8 cellular contexts compared by ENCODE assay signal in genomic region chr7:149027055-149027454, GRCh38. TPM values are rescaled to one million over a fixed set of nuclear protein-coding genes. Genes with fewer than 3 reads are reported as not detected.
DNase-seq lines count a peak whose midpoint lies in the region; ATAC-seq, FAIRE-seq and TF ChIP-seq lines count a peak whose summit lies in the region.

No MANE protein-coding gene starts in this region.

- TF ChIP-seq EP300 in HepG2 (IDR thresholded peaks at IDR 0.05; ENCODE audit: low read depth in 2 of 2, low read length in 2 of 2), result no peak
- TF ChIP-seq EP300 in HepG2 (CRISPR knock-in tag; IDR thresholded peaks at IDR 0.05; ENCODE audit: borderline replicate concordance), result no peak

- peaks cover 7% of the 10 kb centered on the region for H4K20me1 ChIP-seq in HepG2 (ENCODE audit: insufficient read depth, low read length)

- H3K36me3 ChIP-seq in HepG2 (replicated peaks in 1 of 2; ENCODE audit: control insufficient read depth in 1 of 2, insufficient read depth in 2 of 2, low read length in 2 of 2), result peaks cover 4 to 16% of the 10 kb centered on the region in 2 experiments; a peak in 4 of 5 replicates

- peak overlapping the region; percentile 91 for H3K4me3 Mint-ChIP-seq in activated naive CD4-positive, alpha-beta T cell treated with anti-CD3 and anti-CD28 coated beads, Interleukin-2, amount 50 U/mL, for 24 hours
- H3K4me3 Mint-ChIP-seq in type B pancreatic cell, result peak overlapping the region; percentile 93

- no peaks in the 10 kb centered on the region for H3K9me3 ChIP-seq in HepG2 (ENCODE audit: low read length)

- peak; percentile 11 for DNase-seq in activated naive CD4-positive, alpha-beta T cell treated with Interleukin-2 at 50 U/mL for 16 hours
- DNase-seq in activated naive CD4-positive, alpha-beta T cell (lab: John Stamatoyannopoulos, UW), result no peak
- DNase-seq in HepG2 (ENCODE audit: low spot score), result no peak
- no peak for DNase-seq in type B pancreatic cell (ENCODE audit: extremely low spot score, unreplicated experiment)
- DNase-seq in NK-92 (lab: John Stamatoyannopoulos, UW; ENCODE audit: unreplicated experiment), result no peak
- DNase-seq in mucosa of gallbladder (ENCODE audit: low spot score), result no peak

- H3K4me2 ChIP-seq in HepG2 (ENCODE audit: low read depth, low read length), result peak overlapping the region; percentile 74

- H2AFZ ChIP-seq in HepG2 (ENCODE audit: low read length), result no peak overlapping the region

- TF ChIP-seq RAD21 in HepG2 (CRISPR knock-in tag; IDR thresholded peaks at IDR 0.05), result no peak

- no peak for TF ChIP-seq POLR2A in HepG2 (IDR thresholded peaks at IDR 0.05; ENCODE audit: insufficient read depth in 1 of 2, low read depth in 2 of 2, low read length in 2 of 2)

- CTCF ChIA-PET in HepG2 (lab: Yijun Ruan, JAX; ENCODE audit: low intra/inter-chr PET ratio, low total read pairs), result no interaction called here

- intact Hi-C loops in HepG2 (cut with micrococcal nuclease; ENCODE audit: unreplicated experiment), result no loop called here

- BruUV-seq in HepG2 (replicated peaks; lab: Mats Ljungman, UMichigan), result no TSS peak

- no peaks in the 10 kb centered on the region for H3K27me3 Mint-ChIP-seq in activated naive CD4-positive, alpha-beta T cell treated with anti-CD3 and anti-CD28 coated beads, Interleukin-2, amount 50 U/mL, for 24 hours
- H3K27me3 Mint-ChIP-seq in type B pancreatic cell, result no peaks in the 10 kb centered on the region

- ATAC-seq in HepG2, result no peak
- ATAC-seq in GM21723 (IDR thresholded peaks at IDR 0.05; ENCODE audit: unreplicated experiment), result no peak

- peaks cover 6% of the 10 kb centered on the region for H3K36me3 Mint-ChIP-seq in activated naive CD4-positive, alpha-beta T cell treated with anti-CD3 and anti-CD28 coated beads, Interleukin-2, amount 50 U/mL, for 24 hours
- peaks cover 20% of the 10 kb centered on the region for H3K36me3 Mint-ChIP-seq in type B pancreatic cell

- peaks cover 44% of the 10 kb centered on the region for H3K4me1 Mint-ChIP-seq in activated naive CD4-positive, alpha-beta T cell treated with anti-CD3 and anti-CD28 coated beads, Interleukin-2, amount 50 U/mL, for 24 hours
- H3K4me1 Mint-ChIP-seq in type B pancreatic cell (ENCODE audit: unreplicated experiment), result peaks cover 35% of the 10 kb centered on the region

- POLR2A ChIA-PET in HepG2 (lab: Yijun Ruan, JAX), result interaction anchor here (2.7 kb wide), 1 partner anchor 38 kb away, joined by 13 read pairs; no protein-coding TSS in a partner anchor

- H3K79me2 ChIP-seq in HepG2 (ENCODE audit: insufficient read depth, low read length), result peaks cover 55% of the 10 kb centered on the region

- no peaks in the 10 kb centered on the region; a peak in 1 of 5 replicates for H3K27me3 ChIP-seq in HepG2 (ENCODE audit: control insufficient read depth in 1 of 2, insufficient read depth in 2 of 2, low read length in 2 of 2)

- H3K9me3 Mint-ChIP-seq in activated naive CD4-positive, alpha-beta T cell treated with anti-CD3 and anti-CD28 coated beads, Interleukin-2, amount 50 U/mL, for 24 hours, result no peaks in the 10 kb centered on the region
- H3K9me3 Mint-ChIP-seq in type B pancreatic cell, result no peaks in the 10 kb centered on the region

- peak overlapping the region; percentile 95 for H3K27ac ChIP-seq in HepG2 (ENCODE audit: extremely low read length, insufficient read depth, low read length)

- H3K27ac Mint-ChIP-seq in activated naive CD4-positive, alpha-beta T cell treated with anti-CD3 and anti-CD28 coated beads, Interleukin-2, amount 50 U/mL, for 24 hours, result peak overlapping the region; percentile 86
- peak overlapping the region; percentile 95 for H3K27ac Mint-ChIP-seq in type B pancreatic cell

- in situ Hi-C loops in HepG2 (cut with HindIII; ENCODE audit: extremely low pct_ligation_motif_present, low pct_unique_long_range_greater_than_20kb), result no loop called here

- WGBS in HepG2 (ENCODE audit: low lambda C conversion rate), result 4% methylated on average over 10 of the region's 10 CpGs

- TF ChIP-seq CTCF in HepG2 (CRISPR knock-in tag; IDR thresholded peaks at IDR 0.05) (no peak), type B pancreatic cell (conservative IDR thresholded peaks at IDR 0.05) (no peak)

- peak; percentile 26 for FAIRE-seq in HepG2 (lab: Jason Lieb, UNC)

- peak overlapping the region; percentile 96 for H3K9ac ChIP-seq in HepG2 (ENCODE audit: insufficient read depth, low read depth, low read length)

- peaks cover 45% of the 10 kb centered on the region for H3K4me1 ChIP-seq in HepG2 (ENCODE audit: insufficient read depth, low read length)

- peak overlapping the region; percentile 90 to 95 (median 93) for H3K4me3 ChIP-seq in HepG2 (replicated peaks in 1 of 3; ENCODE audit: insufficient read depth in 1 of 3, low read depth in 2 of 3, low read length in 3 of 3)

TF ChIP-seq in HepG2, 621 proteins besides CTCF, POLR2A, EP300 and RAD21 (continues in another document):
- TF ChIP-seq ZUFSP (CRISPR knock-in tag; IDR thresholded peaks at IDR 0.05; ENCODE audit: borderline replicate concordance) (no peak), SAP130 (CRISPR knock-in tag; IDR thresholded peaks at IDR 0.05; ENCODE audit: low read depth) (peak; percentile 12; the same call in 1 of the 2 replicates), GFI1 (CRISPR knock-in tag; IDR thresholded peaks at IDR 0.05; ENCODE audit: borderline replicate concordance) (no peak), GRHL1 (CRISPR knock-in tag; conservative IDR thresholded peaks at IDR 0.05) (no peak), PBX3 (CRISPR knock-in tag; IDR thresholded peaks at IDR 0.05; ENCODE audit: borderline replicate concordance) (no peak), GATAD2A (CRISPR knock-in tag; IDR thresholded peaks at IDR 0.05) (peak; percentile 13; the same call in 1 of the 2 replicates), MAFK (conservative IDR thresholded peaks at IDR 0.05 in 1 of 2, IDR thresholded peaks at IDR 0.05 in 1 of 2; ENCODE audit: low read length in 2 of 2) (no peak), ATF7 (IDR thresholded peaks at IDR 0.05) (no peak), ATF7 (CRISPR knock-in tag; IDR thresholded peaks at IDR 0.05) (no peak)

RNA-seq across cellular contexts. Expression of gene PDIA4, which starts 1.2 kb away (rescaled TPM):
- total RNA-seq in HepG2 (2016; rRNA removed; fragmentation: Illumina TruSeq; extraction: Trizol) (171 and 402 TPM in 2 replicates), type B pancreatic cell (ENCODE audit: low replicate concordance) (198 and 209 TPM in 2 replicates), mucosa of gallbladder (216 TPM)
- 22.9 and 25.7 TPM in 2 replicates for total RNA-seq in HepG2 (2016; cell fraction: cytosol; rRNA removed; fragmentation: Illumina TruSeq; extraction: Trizol; ENCODE audit: low read depth)
- total RNA-seq in HepG2 (2016; cell fraction: insoluble cytoplasmic fraction; rRNA removed; fragmentation: Illumina TruSeq; extraction: Trizol), result 147 and 420 TPM in 2 replicates
- 46.8 and 54.4 TPM in 2 replicates for total RNA-seq in HepG2 (2016; cell fraction: membrane; rRNA removed; fragmentation: Illumina TruSeq; extraction: Trizol)
- 291 and 344 TPM in 2 replicates for total RNA-seq in HepG2 (2016; cell fraction: nucleus; rRNA removed; fragmentation: Illumina TruSeq; extraction: Trizol)
- polyA plus RNA-seq in HepG2 (2011; rRNA removed), result 257 and 278 TPM in 2 replicates
- 265 and 293 TPM in 2 replicates for polyA plus RNA-seq in HepG2 (2011; cell fraction: cytosol; rRNA removed)
- polyA plus RNA-seq in HepG2 (2011; cell fraction: nucleus; rRNA removed), result 106 and 130 TPM in 2 replicates
- 244 and 280 TPM in 2 replicates for polyA plus RNA-seq in HepG2 (2012)
- 19.9 and 20.2 TPM in 2 replicates for polyA plus RNA-seq in HepG2 (2016; cell fraction: cytosol; fragmentation: Illumina TruSeq; extraction: Trizol; ENCODE audit: low read depth)
- 150 and 172 TPM in 2 replicates for polyA plus RNA-seq in HepG2 (2016; cell fraction: insoluble cytoplasmic fraction; fragmentation: Illumina TruSeq; extraction: Trizol; ENCODE audit: low read depth)
- 32.6 and 38.7 TPM in 2 replicates for polyA plus RNA-seq in HepG2 (2016; cell fraction: membrane; fragmentation: Illumina TruSeq; extraction: Trizol; ENCODE audit: low read depth)
- polyA plus RNA-seq in HepG2 (2016; cell fraction: nucleus; fragmentation: Illumina TruSeq; extraction: Trizol; ENCODE audit: insufficient read depth, low read depth), result 470 and 531 TPM in 2 replicates
- 88.5 and 200 TPM in 2 replicates for polyA minus RNA-seq in HepG2 (2011; rRNA and poly(A)+ RNA removed; ENCODE audit: low replicate concordance)
- polyA minus RNA-seq in HepG2 (2011; cell fraction: cytosol; rRNA and poly(A)+ RNA removed), result 156 and 159 TPM in 2 replicates
- polyA minus RNA-seq in HepG2 (2011; cell fraction: nucleus; rRNA and poly(A)+ RNA removed), result 65.0 and 77.7 TPM in 2 replicates
